1 cellular context compared by ENCODE assay signal in the genomic region with DNA sequence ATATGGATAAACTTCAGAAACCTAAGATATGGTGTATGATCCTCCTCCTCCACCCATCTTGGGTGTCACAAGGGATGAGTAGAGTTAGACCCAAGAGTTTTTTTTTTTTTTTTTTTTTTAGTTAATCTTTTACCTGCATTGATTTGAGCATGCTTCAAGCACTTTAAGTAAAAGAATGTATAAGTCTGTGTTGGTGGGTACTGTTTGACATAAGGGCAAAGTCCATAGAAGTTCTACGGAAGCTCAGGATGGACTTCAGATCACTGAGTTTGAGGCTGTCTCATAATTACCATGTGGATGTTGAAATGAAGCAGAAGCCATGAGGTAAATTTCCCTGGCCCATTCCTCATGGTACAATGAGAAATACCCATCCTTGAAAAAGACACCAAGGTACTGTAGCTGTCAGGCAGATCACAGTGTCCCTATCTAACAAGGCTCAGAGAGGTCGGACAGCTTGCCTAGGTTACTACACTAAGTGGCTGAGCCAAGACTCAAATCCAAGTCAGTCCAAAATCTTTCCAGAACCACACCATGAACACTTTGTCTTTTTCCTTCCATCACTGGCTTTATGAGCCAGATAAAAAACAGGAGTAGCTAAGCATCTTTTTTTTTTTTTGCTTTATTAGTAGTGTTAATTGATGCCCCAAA.
TF ChIP-seq lines count a peak whose summit lies in the region.

No MANE protein-coding gene starts in this region.

TF ChIP-seq in HepG2, 621 proteins besides CTCF, POLR2A, EP300 and RAD21 (continued from another document and continues in another):
- TF ChIP-seq, protein P1, sequence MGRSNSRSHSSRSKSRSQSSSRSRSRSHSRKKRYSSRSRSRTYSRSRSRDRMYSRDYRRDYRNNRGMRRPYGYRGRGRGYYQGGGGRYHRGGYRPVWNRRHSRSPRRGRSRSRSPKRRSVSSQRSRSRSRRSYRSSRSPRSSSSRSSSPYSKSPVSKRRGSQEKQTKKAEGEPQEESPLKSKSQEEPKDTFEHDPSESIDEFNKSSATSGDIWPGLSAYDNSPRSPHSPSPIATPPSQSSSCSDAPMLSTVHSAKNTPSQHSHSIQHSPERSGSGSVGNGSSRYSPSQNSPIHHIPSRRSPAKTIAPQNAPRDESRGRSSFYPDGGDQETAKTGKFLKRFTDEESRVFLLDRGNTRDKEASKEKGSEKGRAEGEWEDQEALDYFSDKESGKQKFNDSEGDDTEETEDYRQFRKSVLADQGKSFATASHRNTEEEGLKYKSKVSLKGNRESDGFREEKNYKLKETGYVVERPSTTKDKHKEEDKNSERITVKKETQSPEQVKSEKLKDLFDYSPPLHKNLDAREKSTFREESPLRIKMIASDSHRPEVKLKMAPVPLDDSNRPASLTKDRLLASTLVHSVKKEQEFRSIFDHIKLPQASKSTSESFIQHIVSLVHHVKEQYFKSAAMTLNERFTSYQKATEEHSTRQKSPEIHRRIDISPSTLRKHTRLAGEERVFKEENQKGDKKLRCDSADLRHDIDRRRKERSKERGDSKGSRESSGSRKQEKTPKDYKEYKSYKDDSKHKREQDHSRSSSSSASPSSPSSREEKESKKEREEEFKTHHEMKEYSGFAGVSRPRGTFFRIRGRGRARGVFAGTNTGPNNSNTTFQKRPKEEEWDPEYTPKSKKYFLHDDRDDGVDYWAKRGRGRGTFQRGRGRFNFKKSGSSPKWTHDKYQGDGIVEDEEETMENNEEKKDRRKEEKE (IDR thresholded peaks at IDR 0.05): no peak
- TF ChIP-seq ZNF10 (CRISPR knock-in tag; IDR thresholded peaks at IDR 0.05; ENCODE audit: borderline replicate concordance, low read depth) (no peak), SNAI1 (CRISPR knock-in tag; IDR thresholded peaks at IDR 0.05; ENCODE audit: borderline replicate concordance) (no peak), ZNF264 (CRISPR knock-in tag; IDR thresholded peaks at IDR 0.05) (peak; percentile 63; the same call in 1 of the 2 replicates), ZNF841 (CRISPR knock-in tag; IDR thresholded peaks at IDR 0.05; ENCODE audit: borderline replicate concordance) (no peak), ZZZ3 (CRISPR knock-in tag; IDR thresholded peaks at IDR 0.05; ENCODE audit: borderline replicate concordance) (no peak), HNRNPLL (IDR thresholded peaks at IDR 0.05; ENCODE audit: low read depth, low read length, poor library complexity, severe bottlenecking) (no peak), ZBTB7B (CRISPR knock-in tag; IDR thresholded peaks at IDR 0.05) (no peak), ZSCAN25 (CRISPR knock-in tag; IDR thresholded peaks at IDR 0.05) (no peak), AKAP8 (CRISPR knock-in tag; IDR thresholded peaks at IDR 0.05) (no peak), ZFP37 (CRISPR knock-in tag; IDR thresholded peaks at IDR 0.05; ENCODE audit: borderline replicate concordance) (no peak), NFYB (CRISPR knock-in tag; IDR thresholded peaks at IDR 0.05) (no peak), ATF7-NPFF (CRISPR knock-in tag; IDR thresholded peaks at IDR 0.05; ENCODE audit: low read depth) (no peak), MBNL3 (CRISPR knock-in tag; conservative IDR thresholded peaks at IDR 0.05) (no peak), ZNF724P (CRISPR knock-in tag; IDR thresholded peaks at IDR 0.05; ENCODE audit: borderline replicate concordance) (no peak), RORA (CRISPR knock-in tag; IDR thresholded peaks at IDR 0.05) (no peak), DNMT3B (CRISPR knock-in tag; conservative IDR thresholded peaks at IDR 0.05) (no peak), ZMYM2 (CRISPR knock-in tag; IDR thresholded peaks at IDR 0.05) (0 out of 2 replicates have a peak, but pooled peaks have one; percentile 45), NFIB (CRISPR knock-in tag; IDR thresholded peaks at IDR 0.05; ENCODE audit: borderline replicate concordance) (no peak), LCORL (IDR thresholded peaks at IDR 0.05) (no peak), LCORL (CRISPR knock-in tag; IDR thresholded peaks at IDR 0.05) (peak; percentile 36; the same call in 1 of the 2 replicates), KLF12 (CRISPR knock-in tag; IDR thresholded peaks at IDR 0.05; ENCODE audit: borderline replicate concordance) (0 out of 2 replicates have a peak, but pooled peaks have one; percentile 56), MIER3 (CRISPR knock-in tag; IDR thresholded peaks at IDR 0.05; ENCODE audit: borderline replicate concordance) (peak; percentile 38; the same call in 1 of the 2 replicates), SATB2 (CRISPR knock-in tag; IDR thresholded peaks at IDR 0.05) (no peak), ZNF552 (CRISPR knock-in tag; IDR thresholded peaks at IDR 0.05; ENCODE audit: borderline replicate concordance) (no peak), ZFP82 (CRISPR knock-in tag; IDR thresholded peaks at IDR 0.05; ENCODE audit: borderline replicate concordance) (no peak), CEBPG (CRISPR knock-in tag; IDR thresholded peaks at IDR 0.05) (peak; percentile 82), KDM5B (CRISPR knock-in tag; IDR thresholded peaks at IDR 0.05; ENCODE audit: borderline replicate concordance) (no peak), MXD4 (CRISPR knock-in tag; IDR thresholded peaks at IDR 0.05) (no peak), ZNF224 (CRISPR knock-in tag; IDR thresholded peaks at IDR 0.05) (no peak), NR2F2 (IDR thresholded peaks at IDR 0.05; ENCODE audit: borderline replicate concordance, low read depth) (no peak), SOX6 (IDR thresholded peaks at IDR 0.05) (no peak), SOX6 (CRISPR knock-in tag; IDR thresholded peaks at IDR 0.05) (peak; percentile 82), ZNF136 (CRISPR knock-in tag; IDR thresholded peaks at IDR 0.05; ENCODE audit: low read depth) (no peak), SRSF1 (optimal IDR thresholded peaks at IDR 0.05; ENCODE audit: low read depth, low read length) (no peak), ZSCAN30 (CRISPR knock-in tag; IDR thresholded peaks at IDR 0.05) (no peak), ZBTB1 (CRISPR knock-in tag; IDR thresholded peaks at IDR 0.05; ENCODE audit: borderline replicate concordance) (no peak), EHMT2 (IDR thresholded peaks at IDR 0.05; ENCODE audit: borderline replicate concordance, low read depth, low read length) (peak; percentile 97; the same call in 1 of the 2 replicates), SRF (IDR thresholded peaks at IDR 0.05; ENCODE audit: low read depth, low read length) (no peak), POGZ (CRISPR knock-in tag; IDR thresholded peaks at IDR 0.05) (peak; percentile 95), STAG1 (CRISPR knock-in tag; IDR thresholded peaks at IDR 0.05) (no peak), TOE1 (CRISPR knock-in tag; IDR thresholded peaks at IDR 0.05) (no peak)
- TF ChIP-seq, protein P2, sequence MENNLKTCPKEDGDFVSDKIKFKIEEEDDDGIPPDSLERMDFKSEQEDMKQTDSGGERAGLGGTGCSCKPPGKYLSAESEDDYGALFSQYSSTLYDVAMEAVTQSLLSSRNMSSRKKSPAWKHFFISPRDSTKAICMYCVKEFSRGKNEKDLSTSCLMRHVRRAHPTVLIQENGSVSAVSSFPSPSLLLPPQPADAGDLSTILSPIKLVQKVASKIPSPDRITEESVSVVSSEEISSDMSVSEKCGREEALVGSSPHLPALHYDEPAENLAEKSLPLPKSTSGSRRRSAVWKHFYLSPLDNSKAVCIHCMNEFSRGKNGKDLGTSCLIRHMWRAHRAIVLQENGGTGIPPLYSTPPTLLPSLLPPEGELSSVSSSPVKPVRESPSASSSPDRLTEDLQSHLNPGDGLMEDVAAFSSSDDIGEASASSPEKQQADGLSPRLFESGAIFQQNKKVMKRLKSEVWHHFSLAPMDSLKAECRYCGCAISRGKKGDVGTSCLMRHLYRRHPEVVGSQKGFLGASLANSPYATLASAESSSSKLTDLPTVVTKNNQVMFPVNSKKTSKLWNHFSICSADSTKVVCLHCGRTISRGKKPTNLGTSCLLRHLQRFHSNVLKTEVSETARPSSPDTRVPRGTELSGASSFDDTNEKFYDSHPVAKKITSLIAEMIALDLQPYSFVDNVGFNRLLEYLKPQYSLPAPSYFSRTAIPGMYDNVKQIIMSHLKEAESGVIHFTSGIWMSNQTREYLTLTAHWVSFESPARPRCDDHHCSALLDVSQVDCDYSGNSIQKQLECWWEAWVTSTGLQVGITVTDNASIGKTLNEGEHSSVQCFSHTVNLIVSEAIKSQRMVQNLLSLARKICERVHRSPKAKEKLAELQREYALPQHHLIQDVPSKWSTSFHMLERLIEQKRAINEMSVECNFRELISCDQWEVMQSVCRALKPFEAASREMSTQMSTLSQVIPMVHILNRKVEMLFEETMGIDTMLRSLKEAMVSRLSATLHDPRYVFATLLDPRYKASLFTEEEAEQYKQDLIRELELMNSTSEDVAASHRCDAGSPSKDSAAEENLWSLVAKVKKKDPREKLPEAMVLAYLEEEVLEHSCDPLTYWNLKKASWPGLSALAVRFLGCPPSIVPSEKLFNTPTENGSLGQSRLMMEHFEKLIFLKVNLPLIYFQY (CRISPR knock-in tag; IDR thresholded peaks at IDR 0.05; ENCODE audit: borderline replicate concordance): 0 out of 2 replicates have a peak, but pooled peaks have one; percentile 39
- TF ChIP-seq, protein P3, sequence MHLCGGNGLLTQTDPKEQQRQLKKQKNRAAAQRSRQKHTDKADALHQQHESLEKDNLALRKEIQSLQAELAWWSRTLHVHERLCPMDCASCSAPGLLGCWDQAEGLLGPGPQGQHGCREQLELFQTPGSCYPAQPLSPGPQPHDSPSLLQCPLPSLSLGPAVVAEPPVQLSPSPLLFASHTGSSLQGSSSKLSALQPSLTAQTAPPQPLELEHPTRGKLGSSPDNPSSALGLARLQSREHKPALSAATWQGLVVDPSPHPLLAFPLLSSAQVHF (CRISPR knock-in tag; IDR thresholded peaks at IDR 0.05): no peak
- TF ChIP-seq, protein P4, sequence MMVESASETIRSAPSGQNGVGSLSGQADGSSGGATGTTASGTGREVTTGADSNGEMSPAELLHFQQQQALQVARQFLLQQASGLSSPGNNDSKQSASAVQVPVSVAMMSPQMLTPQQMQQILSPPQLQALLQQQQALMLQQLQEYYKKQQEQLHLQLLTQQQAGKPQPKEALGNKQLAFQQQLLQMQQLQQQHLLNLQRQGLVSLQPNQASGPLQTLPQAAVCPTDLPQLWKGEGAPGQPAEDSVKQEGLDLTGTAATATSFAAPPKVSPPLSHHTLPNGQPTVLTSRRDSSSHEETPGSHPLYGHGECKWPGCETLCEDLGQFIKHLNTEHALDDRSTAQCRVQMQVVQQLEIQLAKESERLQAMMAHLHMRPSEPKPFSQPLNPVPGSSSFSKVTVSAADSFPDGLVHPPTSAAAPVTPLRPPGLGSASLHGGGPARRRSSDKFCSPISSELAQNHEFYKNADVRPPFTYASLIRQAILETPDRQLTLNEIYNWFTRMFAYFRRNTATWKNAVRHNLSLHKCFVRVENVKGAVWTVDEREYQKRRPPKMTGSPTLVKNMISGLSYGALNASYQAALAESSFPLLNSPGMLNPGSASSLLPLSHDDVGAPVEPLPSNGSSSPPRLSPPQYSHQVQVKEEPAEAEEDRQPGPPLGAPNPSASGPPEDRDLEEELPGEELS (CRISPR knock-in tag; IDR thresholded peaks at IDR 0.05): peak; percentile 75
- TF ChIP-seq, protein P5, sequence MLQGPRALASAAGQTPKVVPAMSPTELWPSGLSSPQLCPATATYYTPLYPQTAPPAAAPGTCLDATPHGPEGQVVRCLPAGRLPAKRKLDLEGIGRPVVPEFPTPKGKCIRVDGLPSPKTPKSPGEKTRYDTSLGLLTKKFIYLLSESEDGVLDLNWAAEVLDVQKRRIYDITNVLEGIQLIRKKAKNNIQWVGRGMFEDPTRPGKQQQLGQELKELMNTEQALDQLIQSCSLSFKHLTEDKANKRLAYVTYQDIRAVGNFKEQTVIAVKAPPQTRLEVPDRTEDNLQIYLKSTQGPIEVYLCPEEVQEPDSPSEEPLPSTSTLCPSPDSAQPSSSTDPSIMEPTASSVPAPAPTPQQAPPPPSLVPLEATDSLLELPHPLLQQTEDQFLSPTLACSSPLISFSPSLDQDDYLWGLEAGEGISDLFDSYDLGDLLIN (CRISPR knock-in tag; IDR thresholded peaks at IDR 0.05; ENCODE audit: borderline replicate concordance): no peak
- TF ChIP-seq, protein P6, sequence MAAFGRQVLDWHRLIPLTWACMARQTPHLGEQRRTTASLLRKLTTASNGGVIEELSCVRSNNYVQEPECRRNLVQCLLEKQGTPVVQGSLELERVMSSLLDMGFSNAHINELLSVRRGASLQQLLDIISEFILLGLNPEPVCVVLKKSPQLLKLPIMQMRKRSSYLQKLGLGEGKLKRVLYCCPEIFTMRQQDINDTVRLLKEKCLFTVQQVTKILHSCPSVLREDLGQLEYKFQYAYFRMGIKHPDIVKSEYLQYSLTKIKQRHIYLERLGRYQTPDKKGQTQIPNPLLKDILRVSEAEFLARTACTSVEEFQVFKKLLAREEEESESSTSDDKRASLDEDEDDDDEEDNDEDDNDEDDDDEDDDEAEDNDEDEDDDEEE (CRISPR knock-in tag; IDR thresholded peaks at IDR 0.05): no peak
- TF ChIP-seq, protein P7, sequence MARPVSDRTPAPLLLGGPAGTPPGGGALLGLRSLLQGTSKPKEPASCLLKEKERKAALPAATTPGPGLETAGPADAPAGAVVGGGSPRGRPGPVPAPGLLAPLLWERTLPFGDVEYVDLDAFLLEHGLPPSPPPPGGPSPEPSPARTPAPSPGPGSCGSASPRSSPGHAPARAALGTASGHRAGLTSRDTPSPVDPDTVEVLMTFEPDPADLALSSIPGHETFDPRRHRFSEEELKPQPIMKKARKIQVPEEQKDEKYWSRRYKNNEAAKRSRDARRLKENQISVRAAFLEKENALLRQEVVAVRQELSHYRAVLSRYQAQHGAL (CRISPR knock-in tag; IDR thresholded peaks at IDR 0.05; ENCODE audit: not compliant biosample characterization): no peak
- TF ChIP-seq, protein P8, sequence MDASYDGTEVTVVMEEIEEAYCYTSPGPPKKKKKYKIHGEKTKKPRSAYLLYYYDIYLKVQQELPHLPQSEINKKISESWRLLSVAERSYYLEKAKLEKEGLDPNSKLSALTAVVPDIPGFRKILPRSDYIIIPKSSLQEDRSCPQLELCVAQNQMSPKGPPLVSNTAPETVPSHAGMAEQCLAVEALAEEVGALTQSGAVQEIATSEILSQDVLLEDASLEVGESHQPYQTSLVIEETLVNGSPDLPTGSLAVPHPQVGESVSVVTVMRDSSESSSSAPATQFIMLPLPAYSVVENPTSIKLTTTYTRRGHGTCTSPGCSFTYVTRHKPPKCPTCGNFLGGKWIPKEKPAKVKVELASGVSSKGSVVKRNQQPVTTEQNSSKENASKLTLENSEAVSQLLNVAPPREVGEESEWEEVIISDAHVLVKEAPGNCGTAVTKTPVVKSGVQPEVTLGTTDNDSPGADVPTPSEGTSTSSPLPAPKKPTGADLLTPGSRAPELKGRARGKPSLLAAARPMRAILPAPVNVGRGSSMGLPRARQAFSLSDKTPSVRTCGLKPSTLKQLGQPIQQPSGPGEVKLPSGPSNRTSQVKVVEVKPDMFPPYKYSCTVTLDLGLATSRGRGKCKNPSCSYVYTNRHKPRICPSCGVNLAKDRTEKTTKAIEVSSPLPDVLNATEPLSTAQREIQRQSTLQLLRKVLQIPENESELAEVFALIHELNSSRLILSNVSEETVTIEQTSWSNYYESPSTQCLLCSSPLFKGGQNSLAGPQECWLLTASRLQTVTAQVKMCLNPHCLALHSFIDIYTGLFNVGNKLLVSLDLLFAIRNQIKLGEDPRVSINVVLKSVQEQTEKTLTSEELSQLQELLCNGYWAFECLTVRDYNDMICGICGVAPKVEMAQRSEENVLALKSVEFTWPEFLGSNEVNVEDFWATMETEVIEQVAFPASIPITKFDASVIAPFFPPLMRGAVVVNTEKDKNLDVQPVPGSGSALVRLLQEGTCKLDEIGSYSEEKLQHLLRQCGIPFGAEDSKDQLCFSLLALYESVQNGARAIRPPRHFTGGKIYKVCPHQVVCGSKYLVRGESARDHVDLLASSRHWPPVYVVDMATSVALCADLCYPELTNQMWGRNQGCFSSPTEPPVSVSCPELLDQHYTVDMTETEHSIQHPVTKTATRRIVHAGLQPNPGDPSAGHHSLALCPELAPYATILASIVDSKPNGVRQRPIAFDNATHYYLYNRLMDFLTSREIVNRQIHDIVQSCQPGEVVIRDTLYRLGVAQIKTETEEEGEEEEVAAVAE (CRISPR knock-in tag; IDR thresholded peaks at IDR 0.05; ENCODE audit: borderline replicate concordance): no peak
